Comparison of ENCODE assay signal across 15 cellular contexts in the genomic region with DNA sequence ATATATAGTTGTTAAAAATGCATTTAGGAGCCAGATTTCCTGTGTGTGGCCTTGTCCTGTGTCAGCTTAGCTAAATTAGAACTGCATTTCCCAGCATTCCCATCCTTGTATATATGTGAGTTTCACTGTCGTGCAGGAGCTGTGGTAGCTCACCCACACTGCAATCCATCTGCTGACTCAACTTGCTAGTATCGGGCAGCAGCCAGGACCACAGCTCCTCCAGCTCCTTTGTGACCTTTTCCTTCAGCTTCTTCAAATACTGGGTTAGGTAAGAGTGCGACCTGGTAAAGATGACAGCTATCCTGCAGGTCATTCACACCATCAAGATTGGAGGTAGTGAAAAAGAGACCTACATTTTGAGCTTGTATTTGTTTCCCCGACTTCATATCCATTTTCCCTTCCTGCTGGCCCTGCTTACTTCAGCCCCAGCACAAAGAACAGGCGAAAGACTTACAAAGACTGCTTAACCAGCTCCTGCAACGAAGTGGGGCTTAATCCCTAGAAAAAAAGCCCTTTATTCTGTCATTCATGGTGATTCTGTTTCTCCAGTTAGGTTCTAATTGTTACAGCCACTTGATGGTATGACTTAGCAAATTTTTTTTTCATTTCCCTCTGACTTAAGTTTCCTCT. TPM values are rescaled to one million over a fixed set of nuclear protein-coding genes. Genes with fewer than 3 reads are reported as not detected.
DNase-seq lines count a peak whose midpoint lies in the region; ATAC-seq, FAIRE-seq and TF ChIP-seq lines count a peak whose summit lies in the region.
"Had no signal": no experiment of that assay in that cellular context is flagged by ENCODE, and none has a peak within 500 bp of the region (broad histone marks: within the 10 kb centered on the region; RNA-seq: fewer than 3 reads in every experiment).

No MANE protein-coding gene starts in this region.

- no peak overlapping the region for H3K4ac ChIP-seq in H1 (replicated peaks; ENCODE audit: insufficient read length, low read depth, low read length)

- no peaks in the 10 kb centered on the region for H3K79me1 ChIP-seq in H1 (ENCODE audit: low read depth, low read length)

- peak; percentile 70; the same call in 1 of the 2 replicates for ATAC-seq in Panc1
- ATAC-seq in left cardiac atrium, result no peak
- ATAC-seq: body of pancreas, left ventricle myocardium superior, upper lobe of right lung had no signal

- FAIRE-seq in H1 (lab: Jason Lieb, UNC), result no peak

- no peak overlapping the region for H3K18ac ChIP-seq in H1 (ENCODE audit: extremely low read depth, low read length)

- no peak overlapping the region for H2BK120ac ChIP-seq in H1 (replicated peaks; ENCODE audit: low read depth, low read length)

- H3K9ac ChIP-seq in H1 (replicated peaks in 1 of 4; ENCODE audit: extremely low read depth in 1 of 4, low read depth in 3 of 4, low read length in 3 of 4), result no peak overlapping the region

- H4K5ac ChIP-seq in H1 (ENCODE audit: insufficient read length, low read depth, low read length), result no peak overlapping the region

- no peaks in the 10 kb centered on the region for H3K4me1 ChIP-seq in Panc1 (ENCODE audit: control insufficient read depth, insufficient read depth, low read length)
- no peaks in the 10 kb centered on the region for H3K4me1 ChIP-seq in H1 (replicated peaks in 1 of 4; ENCODE audit: control insufficient read depth in 3 of 4, insufficient read depth in 4 of 4, low read length in 3 of 4)
- H3K4me1 ChIP-seq: body of pancreas, esophagus muscularis mucosa, upper lobe of right lung had no signal

- no peak overlapping the region for H2BK15ac ChIP-seq in H1 (ENCODE audit: low read length)

- DNase-seq in DMS53 (lab: John Stamatoyannopoulos, UW) (peak; percentile 14), DMS53 treated with DMSO at 0.1 percent for 48 hours (lab: John Stamatoyannopoulos, UW; ENCODE audit: unreplicated experiment) (no peak), Panc1 (ENCODE audit: low read depth, low spot score) (no peak), H1 (ENCODE audit: low read depth in 1 of 2, low spot score in 2 of 2) (no peak), superior temporal gyrus (ENCODE audit: extremely low spot score) (peak; percentile 14), HK-2 (ENCODE audit: unreplicated experiment) (no peak), NCI-H2107 (lab: John Stamatoyannopoulos, UW) (no peak), left cardiac atrium (no peak)
- DNase-seq: 8988T, body of pancreas, left ventricle myocardium superior, NCI-H1048, NCI-H526, upper lobe of right lung had no signal

- no peak overlapping the region for H4K91ac ChIP-seq in H1 (replicated peaks; ENCODE audit: insufficient read length, low read length)

- POLR2A ChIA-PET in Panc1 (lab: Charles Lee) (no interaction called here), H1 (lab: Charles Lee; ENCODE audit: partially characterized antibody) (no interaction called here)

- H2BK12ac ChIP-seq in H1 (ENCODE audit: low read depth, low read length), result no peak overlapping the region

- no peaks in the 10 kb centered on the region for H3K36me3 ChIP-seq in Panc1 (ENCODE audit: control insufficient read depth, insufficient read depth, low read length)
- no peaks in the 10 kb centered on the region for H3K36me3 ChIP-seq in H1 (ENCODE audit: control insufficient read depth in 2 of 4, insufficient read depth in 4 of 4, low read length in 3 of 4)
- H3K36me3 ChIP-seq: esophagus muscularis mucosa, upper lobe of right lung had no signal

- peak overlapping the region; percentile 92 for H2AFZ ChIP-seq in H1 (ENCODE audit: low read length)

- TF ChIP-seq CTCF in Panc1 (IDR thresholded peaks at IDR 0.05), result no peak
- no peak for TF ChIP-seq CTCF in H1 (IDR thresholded peaks at IDR 0.05; ENCODE audit: control extremely low read depth in 1 of 3, insufficient read depth in 1 of 3, low read depth in 1 of 3, low read length in 3 of 3)

- TF ChIP-seq POLR2A in H1 (IDR thresholded peaks at IDR 0.05; ENCODE audit: control extremely low read depth in 1 of 2, low read depth in 2 of 2, low read length in 2 of 2), result no peak

- CTCF ChIA-PET in Panc1 (lab: Charles Lee), result no interaction called here
- CTCF ChIA-PET in H1 (lab: Charles Lee; ENCODE audit: partially characterized antibody), result interaction anchor here (0.8 to 1.0 kb wide), 2 partner anchors 10 to 46 kb away, joined by 3 to 4 read pairs; no protein-coding TSS in a partner anchor

- WGBS in H1 (ENCODE audit: extremely low coverage in 1 of 2, insufficient coverage in 1 of 2, insufficient read length in 1 of 2, insufficient replicate concordance in 2 of 2, low coverage in 1 of 2, low lambda C conversion rate in 2 of 2, missing lambda C conversion rate in 1 of 2), 2 experiments, result 89% methylated on average over 6 of the region's 6 CpGs; no CpG with 5 or more reads in 1 of the 2 experiments

- H3K4me3 ChIP-seq in Panc1 (ENCODE audit: low read depth in 2 of 2, low read length in 2 of 2), result peak overlapping the region in 1 of 2 experiments; percentile 14; a peak in 1 of 4 replicates
- no peak overlapping the region for H3K4me3 ChIP-seq in H1 (ENCODE audit: extremely low read depth in 1 of 4, insufficient read depth in 2 of 4, low read depth in 3 of 4, low read length in 4 of 4)
- H3K4me3 ChIP-seq: body of pancreas, esophagus muscularis mucosa, upper lobe of right lung had no signal

- no peak overlapping the region for H2AK5ac ChIP-seq in H1 (ENCODE audit: low read depth, low read length)

- H4K8ac ChIP-seq in H1 (ENCODE audit: extremely low read depth, insufficient read depth, low read length), result no peak overlapping the region

- H3K27me3 ChIP-seq in Panc1 (ENCODE audit: control insufficient read depth, insufficient read depth, low read length), result no peaks in the 10 kb centered on the region
- H3K27me3 ChIP-seq in H1 (replicated peaks in 1 of 4; ENCODE audit: control insufficient read depth in 3 of 4, extremely low read depth in 1 of 4, insufficient read depth in 3 of 4, low read length in 3 of 4), result no peaks in the 10 kb centered on the region
- H3K27me3 ChIP-seq: body of pancreas, esophagus muscularis mucosa, upper lobe of right lung had no signal

- no peak overlapping the region for H2BK5ac ChIP-seq in H1 (ENCODE audit: low read depth, low read length)

- no peak for TF ChIP-seq RAD21 in H1 (IDR thresholded peaks at IDR 0.05 in 1 of 2, conservative IDR thresholded peaks at IDR 0.05 in 1 of 2; ENCODE audit: low read depth in 2 of 2, low read length in 2 of 2)

- H2BK20ac ChIP-seq in H1 (ENCODE audit: low read length), result no peak overlapping the region

- H3K9me3 ChIP-seq in Panc1 (ENCODE audit: control insufficient read depth, insufficient read depth, low read depth, low read length) (no peaks in the 10 kb centered on the region), H1 (ENCODE audit: insufficient read depth in 2 of 2, low read depth in 1 of 2, low read length in 1 of 2) (no peaks in the 10 kb centered on the region)
- H3K9me3 ChIP-seq: body of pancreas, esophagus muscularis mucosa, upper lobe of right lung had no signal

- H3K56ac ChIP-seq in H1 (replicated peaks; ENCODE audit: insufficient read length, low read depth, low read length), result no peak overlapping the region

- H3K14ac ChIP-seq in H1 (ENCODE audit: insufficient read length), result no peak overlapping the region

- no TSS peak for BruUV-seq in Panc1 (replicated peaks; lab: Mats Ljungman, UMichigan)

- no peak overlapping the region for H3K4me2 ChIP-seq in H1 (ENCODE audit: insufficient read depth in 1 of 2, low read depth in 2 of 2, low read length in 2 of 2)

- no peak for TF ChIP-seq EP300 in H1 (IDR thresholded peaks at IDR 0.05; ENCODE audit: borderline replicate concordance in 1 of 2, low read depth in 2 of 2, low read length in 2 of 2)

- no peaks in the 10 kb centered on the region for H3K23me2 ChIP-seq in H1 (ENCODE audit: low read depth, low read length)

- H3K23ac ChIP-seq in H1 (ENCODE audit: insufficient read length), result no peak overlapping the region

- no peaks in the 10 kb centered on the region for H4K20me1 ChIP-seq in H1 (replicated peaks in 1 of 2; ENCODE audit: control insufficient read depth in 1 of 2, insufficient read depth in 2 of 2, low read length in 2 of 2)

- H3K27ac ChIP-seq in Panc1 (ENCODE audit: low read length) (no peak overlapping the region), H1 (ENCODE audit: low read depth, low read length) (no peak overlapping the region)
- H3K27ac ChIP-seq: body of pancreas, esophagus muscularis mucosa, upper lobe of right lung had no signal

- H3K79me2 ChIP-seq in H1 (ENCODE audit: control insufficient read depth in 1 of 2, insufficient read depth in 2 of 2, low read length in 2 of 2), result no peaks in the 10 kb centered on the region

- in situ Hi-C loops in Panc1 (cut with HindIII; ENCODE audit: low pct_unique_long_range_greater_than_20kb, low sequenced_read_pairs), result no loop called here

- intact Hi-C loops in Panc1 (cut with micrococcal nuclease; ENCODE audit: unreplicated experiment), result no loop called here
- intact Hi-C loops in left cardiac atrium (cut with DNase I), result no loop called here

TF ChIP-seq in H1, 55 proteins besides CTCF, POLR2A, EP300 and RAD21 (continues in another document):
- no peak for TF ChIP-seq BCL11A (IDR thresholded peaks at IDR 0.05; ENCODE audit: low read depth in 2 of 2, low read length in 2 of 2)

RNA-seq across cellular contexts. Expression of gene ASIC5, which starts 11.4 kb away (rescaled TPM):
- total RNA-seq in Panc1 (2021; ENCODE audit: unreplicated experiment) (not detected), left cardiac atrium (not detected)
- polyA plus RNA-seq in Panc1 (2012; ENCODE audit: insufficient read length), result not detected
- total RNA-seq in H1 (2021; fragmentation: NEBNext Ultra II Directional; extraction: Animal tissue kit (Norgen Biotek cat#: 25700)), result not detected in 2 replicates
- not detected in 2 replicates for polyA plus RNA-seq in H1 (2011; rRNA removed)
- polyA plus RNA-seq in H1 (2011; cell fraction: cytosol; rRNA removed), result not detected
- polyA plus RNA-seq in H1 (2011; cell fraction: nucleus; rRNA removed), result not detected
- polyA plus RNA-seq in H1 (2012, experiment 1 of 2), result not detected in 4 replicates
- polyA plus RNA-seq in H1 (2012, experiment 2 of 2), result not detected
- not detected for polyA plus RNA-seq in H1 (2013, experiment 1 of 2)
- polyA plus RNA-seq in H1 (2013, experiment 2 of 2), result not detected
- polyA minus RNA-seq in H1 (2011; rRNA and poly(A)+ RNA removed), result not detected in 2 replicates
- not detected for polyA minus RNA-seq in H1 (2011; cell fraction: cytosol; rRNA and poly(A)+ RNA removed)
- polyA minus RNA-seq in H1 (2011; cell fraction: nucleus; rRNA and poly(A)+ RNA removed), result not detected
- total RNA-seq: body of pancreas, esophagus muscularis mucosa, left ventricle myocardium superior, upper lobe of right lung had no signal

RNA-seq across cellular contexts. Expression of gene TDO2, which starts 48.8 kb away (rescaled TPM):
- total RNA-seq in Panc1 (2021; ENCODE audit: unreplicated experiment) (0.13 TPM), left cardiac atrium (not detected)
- not detected for polyA plus RNA-seq in Panc1 (2012; ENCODE audit: insufficient read length)
- not detected in 2 replicates for total RNA-seq in H1 (2021; fragmentation: NEBNext Ultra II Directional; extraction: Animal tissue kit (Norgen Biotek cat#: 25700))
- polyA plus RNA-seq in H1 (2011; rRNA removed), result 0.03 TPM in 1 of 2 replicates, not detected in the other
- not detected for polyA plus RNA-seq in H1 (2011; cell fraction: cytosol; rRNA removed)
- polyA plus RNA-seq in H1 (2011; cell fraction: nucleus; rRNA removed), result not detected
- 0.23 TPM in 1 of 4 replicates, not detected in the others for polyA plus RNA-seq in H1 (2012, experiment 1 of 2)
- polyA plus RNA-seq in H1 (2012, experiment 2 of 2), result not detected
- not detected for polyA plus RNA-seq in H1 (2013, experiment 1 of 2)
- 0.17 TPM for polyA plus RNA-seq in H1 (2013, experiment 2 of 2)
- polyA minus RNA-seq in H1 (2011; rRNA and poly(A)+ RNA removed), result not detected in 2 replicates
- not detected for polyA minus RNA-seq in H1 (2011; cell fraction: cytosol; rRNA and poly(A)+ RNA removed)
- not detected for polyA minus RNA-seq in H1 (2011; cell fraction: nucleus; rRNA and poly(A)+ RNA removed)
- total RNA-seq: esophagus muscularis mucosa, left ventricle myocardium superior had no signal

Comparison
In these comparisons a context has a peak if more than half of its experiments do, and no peak if none do; other contexts are left out.
1. DNase-seq: peak in DMS53 (single experiment) and superior temporal gyrus (single experiment); none in DMS53 treated with DMSO at 0.1 percent for 48 hours (single experiment), Panc1 (single experiment), H1 (0 of 2), HK-2 (single experiment), NCI-H2107 (single experiment) and left cardiac atrium (single experiment).